Comparison of ENCODE assay signal across 2 cellular contexts in the genomic region with DNA sequence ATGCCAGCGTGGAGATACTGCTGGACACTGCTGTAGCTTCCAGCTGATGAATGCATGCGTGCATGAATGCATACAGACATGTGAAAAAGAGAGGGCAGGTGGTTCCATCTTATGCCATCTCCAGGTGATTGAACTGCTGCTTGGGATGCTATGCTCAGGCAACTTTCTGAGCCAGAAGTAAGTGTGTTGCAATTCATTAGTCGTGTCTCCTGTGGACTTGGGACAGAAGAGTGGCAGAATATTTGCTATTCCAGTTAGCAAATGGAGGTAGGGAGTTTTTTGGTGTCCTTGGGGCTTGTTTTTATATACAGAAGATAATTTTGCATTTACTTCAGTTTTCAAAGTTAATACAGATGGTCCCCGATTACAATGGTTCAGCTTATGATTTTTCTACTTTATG.
TF ChIP-seq lines count a peak whose summit lies in the region.

No MANE protein-coding gene starts in this region.

TF ChIP-seq in K562, 482 proteins besides CTCF, POLR2A, EP300 and RAD21 (continues in another document):
- TF ChIP-seq, protein P1, sequence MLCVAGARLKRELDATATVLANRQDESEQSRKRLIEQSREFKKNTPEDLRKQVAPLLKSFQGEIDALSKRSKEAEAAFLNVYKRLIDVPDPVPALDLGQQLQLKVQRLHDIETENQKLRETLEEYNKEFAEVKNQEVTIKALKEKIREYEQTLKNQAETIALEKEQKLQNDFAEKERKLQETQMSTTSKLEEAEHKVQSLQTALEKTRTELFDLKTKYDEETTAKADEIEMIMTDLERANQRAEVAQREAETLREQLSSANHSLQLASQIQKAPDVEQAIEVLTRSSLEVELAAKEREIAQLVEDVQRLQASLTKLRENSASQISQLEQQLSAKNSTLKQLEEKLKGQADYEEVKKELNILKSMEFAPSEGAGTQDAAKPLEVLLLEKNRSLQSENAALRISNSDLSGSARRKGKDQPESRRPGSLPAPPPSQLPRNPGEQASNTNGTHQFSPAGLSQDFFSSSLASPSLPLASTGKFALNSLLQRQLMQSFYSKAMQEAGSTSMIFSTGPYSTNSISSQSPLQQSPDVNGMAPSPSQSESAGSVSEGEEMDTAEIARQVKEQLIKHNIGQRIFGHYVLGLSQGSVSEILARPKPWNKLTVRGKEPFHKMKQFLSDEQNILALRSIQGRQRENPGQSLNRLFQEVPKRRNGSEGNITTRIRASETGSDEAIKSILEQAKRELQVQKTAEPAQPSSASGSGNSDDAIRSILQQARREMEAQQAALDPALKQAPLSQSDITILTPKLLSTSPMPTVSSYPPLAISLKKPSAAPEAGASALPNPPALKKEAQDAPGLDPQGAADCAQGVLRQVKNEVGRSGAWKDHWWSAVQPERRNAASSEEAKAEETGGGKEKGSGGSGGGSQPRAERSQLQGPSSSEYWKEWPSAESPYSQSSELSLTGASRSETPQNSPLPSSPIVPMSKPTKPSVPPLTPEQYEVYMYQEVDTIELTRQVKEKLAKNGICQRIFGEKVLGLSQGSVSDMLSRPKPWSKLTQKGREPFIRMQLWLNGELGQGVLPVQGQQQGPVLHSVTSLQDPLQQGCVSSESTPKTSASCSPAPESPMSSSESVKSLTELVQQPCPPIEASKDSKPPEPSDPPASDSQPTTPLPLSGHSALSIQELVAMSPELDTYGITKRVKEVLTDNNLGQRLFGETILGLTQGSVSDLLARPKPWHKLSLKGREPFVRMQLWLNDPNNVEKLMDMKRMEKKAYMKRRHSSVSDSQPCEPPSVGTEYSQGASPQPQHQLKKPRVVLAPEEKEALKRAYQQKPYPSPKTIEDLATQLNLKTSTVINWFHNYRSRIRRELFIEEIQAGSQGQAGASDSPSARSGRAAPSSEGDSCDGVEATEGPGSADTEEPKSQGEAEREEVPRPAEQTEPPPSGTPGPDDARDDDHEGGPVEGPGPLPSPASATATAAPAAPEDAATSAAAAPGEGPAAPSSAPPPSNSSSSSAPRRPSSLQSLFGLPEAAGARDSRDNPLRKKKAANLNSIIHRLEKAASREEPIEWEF (CRISPR knock-in tag; IDR thresholded peaks at IDR 0.05), result no peak
- no peak for TF ChIP-seq HMGN3 (IDR thresholded peaks at IDR 0.05; ENCODE audit: borderline replicate concordance, extremely low read depth, insufficient read length, low read depth, low read length)

TF ChIP-seq in HepG2, 621 proteins besides CTCF, POLR2A, EP300 and RAD21:
- TF ChIP-seq DNMT1 (CRISPR knock-in tag; IDR thresholded peaks at IDR 0.05), result no peak
- TF ChIP-seq CEBPB (IDR thresholded peaks at IDR 0.05; ENCODE audit: borderline replicate concordance, low read depth, low read length), result peak; percentile 46; the same call in 1 of the 2 replicates
